1 cellular context compared by ENCODE assay signal in the genomic region with DNA sequence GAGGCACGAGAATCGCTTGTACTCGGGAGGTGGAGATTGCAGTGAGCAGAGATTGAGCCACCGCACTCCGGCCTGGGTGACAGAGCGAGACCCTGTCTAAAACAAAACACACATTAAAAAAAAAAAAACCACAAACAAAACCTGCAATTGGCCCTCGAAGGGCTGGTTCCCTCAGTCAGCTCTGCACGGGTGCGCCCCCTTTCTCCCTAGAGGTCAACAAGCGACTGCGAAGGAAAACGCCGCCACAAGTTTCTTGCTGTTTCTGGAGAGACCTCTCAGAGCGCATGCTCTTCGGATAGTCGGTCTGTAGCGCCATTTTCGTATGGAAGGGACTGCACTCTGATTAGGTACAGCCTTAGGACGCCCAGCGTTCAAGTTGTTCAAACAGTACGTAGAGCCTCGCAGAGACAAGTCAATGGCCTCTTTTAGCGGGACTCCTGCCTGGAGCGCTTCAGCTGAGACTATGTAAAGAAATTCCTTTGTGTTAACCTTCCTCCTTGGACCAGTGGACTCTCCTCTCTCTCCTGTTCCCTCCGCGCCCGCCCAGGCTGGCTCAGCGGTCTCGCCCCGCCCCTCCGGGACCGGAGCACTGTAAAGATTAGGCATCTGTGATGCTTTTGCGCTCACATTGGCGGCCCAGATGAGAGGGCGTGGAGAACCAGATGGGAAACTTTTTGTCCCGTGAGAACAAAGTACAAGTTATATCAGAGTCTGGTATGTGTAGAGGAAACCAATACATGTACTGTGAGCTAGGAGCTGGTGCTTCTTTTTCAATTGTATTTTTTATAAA.
TF ChIP-seq lines count a peak whose summit lies in the region.

No MANE protein-coding gene starts in this region.

TF ChIP-seq in HepG2, 621 proteins besides CTCF, POLR2A, EP300 and RAD21 (continued from another document and continues in another):
- TF ChIP-seq, protein P1, sequence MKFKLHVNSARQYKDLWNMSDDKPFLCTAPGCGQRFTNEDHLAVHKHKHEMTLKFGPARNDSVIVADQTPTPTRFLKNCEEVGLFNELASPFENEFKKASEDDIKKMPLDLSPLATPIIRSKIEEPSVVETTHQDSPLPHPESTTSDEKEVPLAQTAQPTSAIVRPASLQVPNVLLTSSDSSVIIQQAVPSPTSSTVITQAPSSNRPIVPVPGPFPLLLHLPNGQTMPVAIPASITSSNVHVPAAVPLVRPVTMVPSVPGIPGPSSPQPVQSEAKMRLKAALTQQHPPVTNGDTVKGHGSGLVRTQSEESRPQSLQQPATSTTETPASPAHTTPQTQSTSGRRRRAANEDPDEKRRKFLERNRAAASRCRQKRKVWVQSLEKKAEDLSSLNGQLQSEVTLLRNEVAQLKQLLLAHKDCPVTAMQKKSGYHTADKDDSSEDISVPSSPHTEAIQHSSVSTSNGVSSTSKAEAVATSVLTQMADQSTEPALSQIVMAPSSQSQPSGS (CRISPR knock-in tag; IDR thresholded peaks at IDR 0.05) = no peak
- no peak for TF ChIP-seq GTF2F1 (IDR thresholded peaks at IDR 0.05; ENCODE audit: low read length)
- TF ChIP-seq, protein P2, sequence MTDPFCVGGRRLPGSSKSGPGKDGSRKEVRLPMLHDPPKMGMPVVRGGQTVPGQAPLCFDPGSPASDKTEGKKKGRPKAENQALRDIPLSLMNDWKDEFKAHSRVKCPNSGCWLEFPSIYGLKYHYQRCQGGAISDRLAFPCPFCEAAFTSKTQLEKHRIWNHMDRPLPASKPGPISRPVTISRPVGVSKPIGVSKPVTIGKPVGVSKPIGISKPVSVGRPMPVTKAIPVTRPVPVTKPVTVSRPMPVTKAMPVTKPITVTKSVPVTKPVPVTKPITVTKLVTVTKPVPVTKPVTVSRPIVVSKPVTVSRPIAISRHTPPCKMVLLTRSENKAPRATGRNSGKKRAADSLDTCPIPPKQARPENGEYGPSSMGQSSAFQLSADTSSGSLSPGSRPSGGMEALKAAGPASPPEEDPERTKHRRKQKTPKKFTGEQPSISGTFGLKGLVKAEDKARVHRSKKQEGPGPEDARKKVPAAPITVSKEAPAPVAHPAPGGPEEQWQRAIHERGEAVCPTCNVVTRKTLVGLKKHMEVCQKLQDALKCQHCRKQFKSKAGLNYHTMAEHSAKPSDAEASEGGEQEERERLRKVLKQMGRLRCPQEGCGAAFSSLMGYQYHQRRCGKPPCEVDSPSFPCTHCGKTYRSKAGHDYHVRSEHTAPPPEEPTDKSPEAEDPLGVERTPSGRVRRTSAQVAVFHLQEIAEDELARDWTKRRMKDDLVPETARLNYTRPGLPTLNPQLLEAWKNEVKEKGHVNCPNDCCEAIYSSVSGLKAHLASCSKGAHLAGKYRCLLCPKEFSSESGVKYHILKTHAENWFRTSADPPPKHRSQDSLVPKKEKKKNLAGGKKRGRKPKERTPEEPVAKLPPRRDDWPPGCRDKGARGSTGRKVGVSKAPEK (CRISPR knock-in tag; IDR thresholded peaks at IDR 0.05; ENCODE audit: borderline replicate concordance) = no peak
- TF ChIP-seq, protein P3, sequence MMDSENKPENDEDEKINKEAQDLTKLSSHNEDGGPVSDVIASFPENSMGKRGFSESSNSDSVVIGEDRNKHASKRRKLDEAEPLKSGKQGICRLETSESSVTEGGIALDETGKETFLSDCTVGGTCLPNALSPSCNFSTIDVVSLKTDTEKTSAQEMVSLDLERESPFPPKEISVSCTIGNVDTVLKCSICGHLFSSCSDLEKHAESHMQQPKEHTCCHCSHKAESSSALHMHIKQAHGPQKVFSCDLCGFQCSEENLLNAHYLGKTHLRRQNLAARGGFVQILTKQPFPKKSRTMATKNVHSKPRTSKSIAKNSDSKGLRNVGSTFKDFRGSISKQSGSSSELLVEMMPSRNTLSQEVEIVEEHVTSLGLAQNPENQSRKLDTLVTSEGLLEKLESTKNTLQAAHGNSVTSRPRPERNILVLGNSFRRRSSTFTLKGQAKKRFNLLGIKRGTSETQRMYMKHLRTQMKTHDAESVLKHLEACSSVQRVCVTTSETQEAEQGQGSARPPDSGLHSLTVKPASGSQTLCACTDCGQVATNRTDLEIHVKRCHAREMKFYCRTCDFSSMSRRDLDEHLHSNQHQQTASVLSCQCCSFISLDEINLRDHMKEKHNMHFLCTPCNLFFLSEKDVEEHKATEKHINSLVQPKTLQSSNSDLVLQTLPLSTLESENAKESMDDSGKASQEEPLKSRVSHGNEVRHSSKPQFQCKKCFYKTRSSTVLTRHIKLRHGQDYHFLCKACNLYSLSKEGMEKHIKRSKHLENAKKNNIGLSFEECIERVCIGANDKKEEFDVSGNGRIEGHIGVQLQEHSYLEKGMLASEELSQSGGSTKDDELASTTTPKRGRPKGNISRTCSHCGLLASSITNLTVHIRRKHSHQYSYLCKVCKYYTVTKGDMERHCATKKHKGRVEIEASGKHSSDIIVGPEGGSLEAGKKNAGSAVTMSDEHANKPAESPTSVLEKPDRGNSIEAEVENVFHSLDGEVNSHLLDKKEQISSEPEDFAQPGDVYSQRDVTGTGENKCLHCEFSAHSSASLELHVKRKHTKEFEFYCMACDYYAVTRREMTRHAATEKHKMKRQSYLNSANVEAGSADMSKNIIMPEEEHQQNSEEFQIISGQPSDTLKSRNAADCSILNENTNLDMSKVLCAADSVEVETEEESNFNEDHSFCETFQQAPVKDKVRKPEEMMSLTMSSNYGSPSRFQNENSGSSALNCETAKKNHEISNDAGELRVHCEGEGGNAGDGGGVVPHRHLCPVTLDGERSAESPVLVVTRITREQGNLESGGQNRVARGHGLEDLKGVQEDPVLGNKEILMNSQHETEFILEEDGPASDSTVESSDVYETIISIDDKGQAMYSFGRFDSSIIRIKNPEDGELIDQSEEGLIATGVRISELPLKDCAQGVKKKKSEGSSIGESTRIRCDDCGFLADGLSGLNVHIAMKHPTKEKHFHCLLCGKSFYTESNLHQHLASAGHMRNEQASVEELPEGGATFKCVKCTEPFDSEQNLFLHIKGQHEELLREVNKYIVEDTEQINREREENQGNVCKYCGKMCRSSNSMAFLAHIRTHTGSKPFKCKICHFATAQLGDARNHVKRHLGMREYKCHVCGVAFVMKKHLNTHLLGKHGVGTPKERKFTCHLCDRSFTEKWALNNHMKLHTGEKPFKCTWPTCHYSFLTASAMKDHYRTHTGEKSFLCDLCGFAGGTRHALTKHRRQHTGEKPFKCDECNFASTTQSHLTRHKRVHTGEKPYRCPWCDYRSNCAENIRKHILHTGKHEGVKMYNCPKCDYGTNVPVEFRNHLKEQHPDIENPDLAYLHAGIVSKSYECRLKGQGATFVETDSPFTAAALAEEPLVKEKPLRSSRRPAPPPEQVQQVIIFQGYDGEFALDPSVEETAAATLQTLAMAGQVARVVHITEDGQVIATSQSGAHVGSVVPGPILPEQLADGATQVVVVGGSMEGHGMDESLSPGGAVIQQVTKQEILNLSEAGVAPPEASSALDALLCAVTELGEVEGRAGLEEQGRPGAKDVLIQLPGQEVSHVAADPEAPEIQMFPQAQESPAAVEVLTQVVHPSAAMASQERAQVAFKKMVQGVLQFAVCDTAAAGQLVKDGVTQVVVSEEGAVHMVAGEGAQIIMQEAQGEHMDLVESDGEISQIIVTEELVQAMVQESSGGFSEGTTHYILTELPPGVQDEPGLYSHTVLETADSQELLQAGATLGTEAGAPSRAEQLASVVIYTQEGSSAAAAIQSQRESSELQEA (CRISPR knock-in tag; IDR thresholded peaks at IDR 0.05; ENCODE audit: not compliant biosample characterization) = no peak
- no peak for TF ChIP-seq CC2D1A (CRISPR knock-in tag; IDR thresholded peaks at IDR 0.05)
- no peak for TF ChIP-seq ZFP36L2 (CRISPR knock-in tag; IDR thresholded peaks at IDR 0.05)
- TF ChIP-seq HDAC1 (CRISPR knock-in tag; IDR thresholded peaks at IDR 0.05) = 0 out of 2 replicates have a peak, but pooled peaks have one; percentile 23
- peak; percentile 33; the same call in 1 of the 2 replicates for TF ChIP-seq ARNTL (CRISPR knock-in tag; IDR thresholded peaks at IDR 0.05)
- TF ChIP-seq, protein P4, sequence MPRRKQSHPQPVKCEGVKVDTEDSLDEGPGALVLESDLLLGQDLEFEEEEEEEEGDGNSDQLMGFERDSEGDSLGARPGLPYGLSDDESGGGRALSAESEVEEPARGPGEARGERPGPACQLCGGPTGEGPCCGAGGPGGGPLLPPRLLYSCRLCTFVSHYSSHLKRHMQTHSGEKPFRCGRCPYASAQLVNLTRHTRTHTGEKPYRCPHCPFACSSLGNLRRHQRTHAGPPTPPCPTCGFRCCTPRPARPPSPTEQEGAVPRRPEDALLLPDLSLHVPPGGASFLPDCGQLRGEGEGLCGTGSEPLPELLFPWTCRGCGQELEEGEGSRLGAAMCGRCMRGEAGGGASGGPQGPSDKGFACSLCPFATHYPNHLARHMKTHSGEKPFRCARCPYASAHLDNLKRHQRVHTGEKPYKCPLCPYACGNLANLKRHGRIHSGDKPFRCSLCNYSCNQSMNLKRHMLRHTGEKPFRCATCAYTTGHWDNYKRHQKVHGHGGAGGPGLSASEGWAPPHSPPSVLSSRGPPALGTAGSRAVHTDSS (CRISPR knock-in tag; conservative IDR thresholded peaks at IDR 0.05) = no peak
- no peak for TF ChIP-seq TSC22D2 (CRISPR knock-in tag; IDR thresholded peaks at IDR 0.05; ENCODE audit: borderline replicate concordance)
- TF ChIP-seq, protein P5, sequence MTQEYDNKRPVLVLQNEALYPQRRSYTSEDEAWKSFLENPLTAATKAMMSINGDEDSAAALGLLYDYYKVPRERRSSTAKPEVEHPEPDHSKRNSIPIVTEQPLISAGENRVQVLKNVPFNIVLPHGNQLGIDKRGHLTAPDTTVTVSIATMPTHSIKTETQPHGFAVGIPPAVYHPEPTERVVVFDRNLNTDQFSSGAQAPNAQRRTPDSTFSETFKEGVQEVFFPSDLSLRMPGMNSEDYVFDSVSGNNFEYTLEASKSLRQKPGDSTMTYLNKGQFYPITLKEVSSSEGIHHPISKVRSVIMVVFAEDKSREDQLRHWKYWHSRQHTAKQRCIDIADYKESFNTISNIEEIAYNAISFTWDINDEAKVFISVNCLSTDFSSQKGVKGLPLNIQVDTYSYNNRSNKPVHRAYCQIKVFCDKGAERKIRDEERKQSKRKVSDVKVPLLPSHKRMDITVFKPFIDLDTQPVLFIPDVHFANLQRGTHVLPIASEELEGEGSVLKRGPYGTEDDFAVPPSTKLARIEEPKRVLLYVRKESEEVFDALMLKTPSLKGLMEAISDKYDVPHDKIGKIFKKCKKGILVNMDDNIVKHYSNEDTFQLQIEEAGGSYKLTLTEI (CRISPR knock-in tag; conservative IDR thresholded peaks at IDR 0.05) = no peak
- TF ChIP-seq JUN (CRISPR knock-in tag; IDR thresholded peaks at IDR 0.05) = no peak
- peak; percentile 61; the same call in 1 of the 2 replicates for TF ChIP-seq KLF12 (CRISPR knock-in tag; IDR thresholded peaks at IDR 0.05; ENCODE audit: borderline replicate concordance)
- no peak for TF ChIP-seq ZBTB8A (CRISPR knock-in tag; IDR thresholded peaks at IDR 0.05; ENCODE audit: borderline replicate concordance, low read depth)
- peak; percentile 67 for TF ChIP-seq SIN3B (IDR thresholded peaks at IDR 0.05; ENCODE audit: low read length)
- no peak for TF ChIP-seq ZNF431 (CRISPR knock-in tag; IDR thresholded peaks at IDR 0.05; ENCODE audit: borderline replicate concordance, low read depth)
- TF ChIP-seq, protein P6, sequence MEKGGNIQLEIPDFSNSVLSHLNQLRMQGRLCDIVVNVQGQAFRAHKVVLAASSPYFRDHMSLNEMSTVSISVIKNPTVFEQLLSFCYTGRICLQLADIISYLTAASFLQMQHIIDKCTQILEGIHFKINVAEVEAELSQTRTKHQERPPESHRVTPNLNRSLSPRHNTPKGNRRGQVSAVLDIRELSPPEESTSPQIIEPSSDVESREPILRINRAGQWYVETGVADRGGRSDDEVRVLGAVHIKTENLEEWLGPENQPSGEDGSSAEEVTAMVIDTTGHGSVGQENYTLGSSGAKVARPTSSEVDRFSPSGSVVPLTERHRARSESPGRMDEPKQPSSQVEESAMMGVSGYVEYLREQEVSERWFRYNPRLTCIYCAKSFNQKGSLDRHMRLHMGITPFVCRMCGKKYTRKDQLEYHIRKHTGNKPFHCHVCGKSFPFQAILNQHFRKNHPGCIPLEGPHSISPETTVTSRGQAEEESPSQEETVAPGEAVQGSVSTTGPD (CRISPR knock-in tag; IDR thresholded peaks at IDR 0.05) = no peak
- TF ChIP-seq SCMH1 (CRISPR knock-in tag; IDR thresholded peaks at IDR 0.05; ENCODE audit: borderline replicate concordance) = no peak
- no peak for TF ChIP-seq MAF1 (CRISPR knock-in tag; IDR thresholded peaks at IDR 0.05; ENCODE audit: borderline replicate concordance)
- TF ChIP-seq, protein P7, sequence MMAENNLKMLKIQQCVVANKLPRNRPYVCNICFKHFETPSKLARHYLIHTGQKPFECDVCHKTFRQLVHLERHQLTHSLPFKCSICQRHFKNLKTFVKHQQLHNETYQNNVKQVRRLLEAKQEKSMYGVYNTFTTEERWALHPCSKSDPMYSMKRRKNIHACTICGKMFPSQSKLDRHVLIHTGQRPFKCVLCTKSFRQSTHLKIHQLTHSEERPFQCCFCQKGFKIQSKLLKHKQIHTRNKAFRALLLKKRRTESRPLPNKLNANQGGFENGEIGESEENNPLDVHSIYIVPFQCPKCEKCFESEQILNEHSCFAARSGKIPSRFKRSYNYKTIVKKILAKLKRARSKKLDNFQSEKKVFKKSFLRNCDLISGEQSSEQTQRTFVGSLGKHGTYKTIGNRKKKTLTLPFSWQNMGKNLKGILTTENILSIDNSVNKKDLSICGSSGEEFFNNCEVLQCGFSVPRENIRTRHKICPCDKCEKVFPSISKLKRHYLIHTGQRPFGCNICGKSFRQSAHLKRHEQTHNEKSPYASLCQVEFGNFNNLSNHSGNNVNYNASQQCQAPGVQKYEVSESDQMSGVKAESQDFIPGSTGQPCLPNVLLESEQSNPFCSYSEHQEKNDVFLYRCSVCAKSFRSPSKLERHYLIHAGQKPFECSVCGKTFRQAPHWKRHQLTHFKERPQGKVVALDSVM (CRISPR knock-in tag; IDR thresholded peaks at IDR 0.05) = 0 out of 2 replicates have a peak, but pooled peaks have one; percentile 21
- no peak for TF ChIP-seq ATM (IDR thresholded peaks at IDR 0.05; ENCODE audit: borderline replicate concordance)
